In the genomic region with DNA sequence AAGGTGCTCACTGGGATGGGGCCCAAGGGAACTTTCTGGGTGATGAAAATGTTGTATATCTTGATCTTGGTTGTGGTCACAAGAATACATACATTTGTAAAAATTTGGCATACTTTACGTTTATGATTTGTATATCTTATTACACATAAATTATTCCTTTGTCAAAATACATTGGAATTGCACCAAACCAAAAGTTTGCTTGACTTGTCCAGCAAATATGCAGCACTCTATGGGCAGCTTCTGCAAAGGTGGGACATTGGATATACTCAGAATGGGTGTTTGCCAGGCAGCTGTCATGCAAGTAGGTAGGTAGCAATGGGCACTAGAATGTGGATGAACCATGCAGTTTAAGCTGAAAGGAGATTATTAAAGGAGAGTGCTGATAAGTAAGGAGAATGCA, we compare ENCODE assay signal across 29 cellular contexts.
"Had no signal": no experiment of that assay in that cellular context is flagged by ENCODE, and none has a peak within 500 bp of the region (broad histone marks: within the 10 kb centered on the region; RNA-seq: fewer than 3 reads in every experiment).

No MANE protein-coding gene starts in this region.

- DNase-seq: stimulated activated CD4-positive, alpha-beta T cell treated with anti-CD3 and anti-CD28 coated beads, Interleukin-2, amount 100 ng/mL, for 48 hours; stimulated activated CD4-positive, alpha-beta T cell treated with anti-CD3 and anti-CD28 coated beads, Interleukin-4, amount 100 ng/mL, for 1 hour; stimulated activated CD4-positive, alpha-beta T cell treated with anti-CD3 and anti-CD28 coated beads, Interleukin-4, amount 100 ng/mL, for 24 hours; stimulated activated CD4-positive, alpha-beta T cell treated with anti-CD3 and anti-CD28 coated beads, Interleukin-4, amount 100 ng/mL, for 4 hours; stimulated activated CD8-positive, alpha-beta memory T cell treated with anti-CD3 and anti-CD28 coated beads, Interleukin-4, amount 100 ng/mL, for 48 hours; stimulated activated naive B cell treated with anti-CD40 and anti-IgM and Interleukin-4, amounts not matched to agents 10 μg/mL and 1 μg/mL and 100 μg/mL, for 72 hours; stimulated activated naive CD4-positive, alpha-beta T cell; stimulated activated naive CD4-positive, alpha-beta T cell treated with Interleukin-2 at 50 U/mL for 16 hours; stimulated activated naive CD8-positive, alpha-beta T cell treated with anti-CD3 and anti-CD28 coated beads, Interleukin-15, amount 100 ng/mL, for 72 hours; stimulated activated naive CD8-positive, alpha-beta T cell treated with anti-CD3 and anti-CD28 coated beads, Interleukin-15, Interleukin-2, amounts not matched to agents 100 U/mL and 50 U/mL, for 24 hours; stomach; substantia nigra; testis; thyroid gland; tibial artery; transverse colon; trophoblast cell; upper lobe of left lung; upper lobe of right lung; uterus had no signal

- H3K36me3 ChIP-seq: stomach, suprapubic skin, thoracic aorta, thyroid gland, tibial artery, tibial nerve, transverse colon, upper lobe of left lung, upper lobe of right lung, uterus, vagina had no signal

- ATAC-seq: stimulated activated effector memory CD8-positive, alpha-beta T cell treated with anti-CD3 and anti-CD28 coated beads, Interleukin-12 subunit alpha, Interleukin-12 subunit beta, amount 100 ng/mL, for 72 hours; stimulated activated memory B cell treated with anti-CD40 and anti-IgM and Interleukin-4, amounts not matched to agents 10 μg/mL and 1 μg/mL and 100 μg/mL, for 72 hours; stimulated activated naive B cell treated with anti-CD40 and anti-IgM and Interleukin-4, amounts not matched to agents 10 μg/mL and 1 μg/mL and 100 μg/mL, for 72 hours; stimulated activated naive CD8-positive, alpha-beta T cell treated with anti-CD3 and anti-CD28 coated beads, Interleukin-15, amount 100 ng/mL, for 72 hours; stimulated activated naive CD8-positive, alpha-beta T cell treated with anti-CD3 and anti-CD28 coated beads, Interleukin-15, Interleukin-2, amounts not matched to agents 100 U/mL and 50 U/mL, for 24 hours; upper lobe of right lung had no signal

- H3K4me1 ChIP-seq: suprapubic skin, testis, thyroid gland, tibial artery, tibial nerve, upper lobe of left lung, upper lobe of right lung, uterus, vagina had no signal

- H3K27ac Mint-ChIP-seq: stimulated activated effector memory CD8-positive, alpha-beta T cell treated with anti-CD3 and anti-CD28 coated beads, Interleukin-12 subunit alpha, Interleukin-12 subunit beta, amount 100 ng/mL, for 72 hours; stimulated activated memory B cell treated with anti-CD40 and anti-IgM and Interleukin-4, amounts not matched to agents 10 μg/mL and 1 μg/mL and 100 μg/mL, for 72 hours; stimulated activated naive B cell treated with anti-CD40 and anti-IgM and Interleukin-4, amounts not matched to agents 10 μg/mL and 1 μg/mL and 100 μg/mL, for 72 hours; stimulated activated naive CD8-positive, alpha-beta T cell treated with anti-CD3 and anti-CD28 coated beads, Interleukin-15, amount 100 ng/mL, for 72 hours; stimulated activated naive CD8-positive, alpha-beta T cell treated with anti-CD3 and anti-CD28 coated beads, Interleukin-15, Interleukin-2, amounts not matched to agents 100 ng/mL and 50 ng/mL, for 24 hours; type B pancreatic cell had no signal

- H3K4me3 Mint-ChIP-seq: stimulated activated effector memory CD8-positive, alpha-beta T cell treated with anti-CD3 and anti-CD28 coated beads, Interleukin-12 subunit alpha, Interleukin-12 subunit beta, amount 100 ng/mL, for 72 hours; stimulated activated memory B cell treated with anti-CD40 and anti-IgM and Interleukin-4, amounts not matched to agents 10 μg/mL and 1 μg/mL and 100 μg/mL, for 72 hours; stimulated activated naive B cell treated with anti-CD40 and anti-IgM and Interleukin-4, amounts not matched to agents 10 μg/mL and 1 μg/mL and 100 μg/mL, for 72 hours; stimulated activated naive CD8-positive, alpha-beta T cell treated with anti-CD3 and anti-CD28 coated beads, Interleukin-15, amount 100 ng/mL, for 72 hours; stimulated activated naive CD8-positive, alpha-beta T cell treated with anti-CD3 and anti-CD28 coated beads, Interleukin-15, Interleukin-2, amounts not matched to agents 100 ng/mL and 50 ng/mL, for 24 hours; type B pancreatic cell had no signal

- H3K27me3 Mint-ChIP-seq: stimulated activated memory B cell treated with anti-CD40 and anti-IgM and Interleukin-4, amounts not matched to agents 10 μg/mL and 1 μg/mL and 100 μg/mL, for 72 hours; stimulated activated naive CD8-positive, alpha-beta T cell treated with anti-CD3 and anti-CD28 coated beads, Interleukin-15, amount 100 ng/mL, for 72 hours; type B pancreatic cell had no signal

- H3K9me3 Mint-ChIP-seq: stimulated activated naive B cell treated with anti-CD40 and anti-IgM and Interleukin-4, amounts not matched to agents 10 μg/mL and 1 μg/mL and 100 μg/mL, for 72 hours; stimulated activated naive CD8-positive, alpha-beta T cell treated with anti-CD3 and anti-CD28 coated beads, Interleukin-15, amount 100 ng/mL, for 72 hours; stimulated activated naive CD8-positive, alpha-beta T cell treated with anti-CD3 and anti-CD28 coated beads, Interleukin-15, Interleukin-2, amounts not matched to agents 100 ng/mL and 50 ng/mL, for 24 hours had no signal

- H3K27ac ChIP-seq: stomach, suprapubic skin, testis, thoracic aorta, thyroid gland, tibial artery, tibial nerve, transverse colon, upper lobe of left lung, upper lobe of right lung, uterus, vagina had no signal

- H3K4me1 Mint-ChIP-seq: stimulated activated effector memory CD8-positive, alpha-beta T cell treated with anti-CD3 and anti-CD28 coated beads, Interleukin-12 subunit alpha, Interleukin-12 subunit beta, amount 100 ng/mL, for 72 hours; stimulated activated memory B cell treated with anti-CD40 and anti-IgM and Interleukin-4, amounts not matched to agents 10 μg/mL and 1 μg/mL and 100 μg/mL, for 72 hours; stimulated activated naive B cell treated with anti-CD40 and anti-IgM and Interleukin-4, amounts not matched to agents 10 μg/mL and 1 μg/mL and 100 μg/mL, for 72 hours; stimulated activated naive CD8-positive, alpha-beta T cell treated with anti-CD3 and anti-CD28 coated beads, Interleukin-15, amount 100 ng/mL, for 72 hours had no signal

- H3K4me3 ChIP-seq: stomach, suprapubic skin, testis, thoracic aorta, thyroid gland, tibial artery, tibial nerve, transverse colon, upper lobe of left lung, upper lobe of right lung, uterus, vagina had no signal

- H3K27me3 ChIP-seq: stomach, suprapubic skin, testis, thyroid gland, tibial nerve, transverse colon, upper lobe of left lung, upper lobe of right lung, uterus, vagina had no signal

- H3K9me3 ChIP-seq: stomach, suprapubic skin, testis, thoracic aorta, thyroid gland, tibial artery, tibial nerve, transverse colon, upper lobe of left lung, upper lobe of right lung, uterus, vagina had no signal

- FAIRE-seq: urothelium cell line had no signal

- H3K36me3 Mint-ChIP-seq: stimulated activated effector memory CD8-positive, alpha-beta T cell treated with anti-CD3 and anti-CD28 coated beads, Interleukin-12 subunit alpha, Interleukin-12 subunit beta, amount 100 ng/mL, for 72 hours; stimulated activated memory B cell treated with anti-CD40 and anti-IgM and Interleukin-4, amounts not matched to agents 10 μg/mL and 1 μg/mL and 100 μg/mL, for 72 hours; stimulated activated naive B cell treated with anti-CD40 and anti-IgM and Interleukin-4, amounts not matched to agents 10 μg/mL and 1 μg/mL and 100 μg/mL, for 72 hours; type B pancreatic cell had no signal
